ENCODE assay signal across 8 cellular contexts in the genomic region with DNA sequence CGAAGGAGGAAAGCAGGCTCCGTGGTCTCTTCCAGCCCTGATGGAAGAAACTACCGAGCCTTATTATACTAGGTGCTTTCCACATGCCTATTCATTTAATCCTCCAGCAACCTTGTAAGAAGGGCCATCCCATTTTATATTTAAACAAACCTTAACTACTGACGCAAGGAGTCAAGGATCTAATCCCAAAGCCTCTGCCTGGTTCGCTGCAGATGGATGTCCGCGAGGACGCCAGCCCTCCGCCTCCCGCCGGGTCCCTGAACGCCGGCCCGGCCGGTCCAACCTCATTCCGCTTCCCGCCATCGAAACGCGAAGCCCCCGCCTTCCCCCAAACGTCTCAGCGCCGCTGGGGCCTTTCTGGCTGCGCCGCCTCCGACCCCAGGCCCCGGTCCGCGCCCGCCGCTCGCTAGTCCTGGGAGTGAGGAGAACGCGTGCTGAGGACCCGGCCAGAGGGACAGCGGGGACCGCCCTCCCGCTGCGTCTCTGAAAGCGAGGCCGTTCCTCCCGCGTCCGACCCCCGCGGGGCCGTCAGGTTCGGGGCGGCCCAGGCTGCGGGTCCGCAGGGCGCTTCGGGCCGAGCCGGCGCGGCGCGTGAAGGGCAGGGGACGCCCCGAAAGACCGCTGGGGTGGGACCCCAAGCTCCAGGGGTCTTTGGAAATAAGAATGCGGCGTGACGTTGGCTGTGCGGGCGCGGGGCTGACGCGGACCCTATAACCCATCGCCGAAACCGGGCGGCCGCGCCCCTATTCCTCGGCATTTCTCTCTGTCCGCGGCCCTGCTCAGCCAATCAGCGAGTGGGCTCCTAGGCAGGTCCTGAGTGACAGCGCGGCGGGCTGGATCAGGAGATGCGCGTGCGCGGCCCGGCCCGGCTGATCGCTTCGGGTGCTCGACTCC. TPM values are rescaled to one million over a fixed set of nuclear protein-coding genes. Genes with fewer than 3 reads are reported as not detected.
A peak's percentile ranks its signal among the peaks of the same experiment; 100 is the strongest.
DNase-seq lines count a peak whose midpoint lies in the region; ATAC-seq and TF ChIP-seq lines count a peak whose summit lies in the region.

No MANE protein-coding gene starts in this region.

- peaks cover 82% of the 10 kb centered on the region for H3K4me1 Mint-ChIP-seq in activated naive CD4-positive, alpha-beta T cell treated with anti-CD3 and anti-CD28 coated beads, Interleukin-2, amount 50 U/mL, for 24 hours

- no peak for TF ChIP-seq RAD21 in SK-N-SH (IDR thresholded peaks at IDR 0.05; ENCODE audit: low read length)

- TF ChIP-seq EP300 in SK-N-SH (IDR thresholded peaks at IDR 0.05; ENCODE audit: borderline replicate concordance in 1 of 2, low read depth in 1 of 2, low read length in 1 of 2): 0 out of 4 replicates have a peak, but pooled peaks of 1 of the 2 experiments have one; percentile 19

- no peaks in the 10 kb centered on the region for H3K9me3 ChIP-seq in SK-N-SH

- H3K36me3 Mint-ChIP-seq in activated naive CD4-positive, alpha-beta T cell treated with anti-CD3 and anti-CD28 coated beads, Interleukin-2, amount 50 U/mL, for 24 hours: no peaks in the 10 kb centered on the region

- no peak for TF ChIP-seq POLR2A in NB4 (IDR thresholded peaks at IDR 0.05; ENCODE audit: extremely low read depth, insufficient read length)

- peaks cover 0 to 21% of the 10 kb centered on the region in 2 experiments; a peak in 2 of 4 replicates for H3K4me1 ChIP-seq in SK-N-SH (ENCODE audit: control insufficient read depth in 1 of 2, insufficient read depth in 2 of 2, low read depth in 1 of 2, low read length in 1 of 2)

- H3K9me3 Mint-ChIP-seq in activated naive CD4-positive, alpha-beta T cell treated with anti-CD3 and anti-CD28 coated beads, Interleukin-2, amount 50 U/mL, for 24 hours: no peaks in the 10 kb centered on the region

- peak; percentile 86 for DNase-seq in GDM1 (lab: John Stamatoyannopoulos, UW)
- DNase-seq in NB4 (ENCODE audit: low read depth): peak; percentile 92
- DNase-seq in SK-N-SH: peak; percentile 100
- DNase-seq in globus pallidus (ENCODE audit: low spot score): peak; percentile 95
- peak; percentile 94 for DNase-seq in occipital lobe (lab: John Stamatoyannopoulos, UW)
- DNase-seq in superior temporal gyrus (ENCODE audit: extremely low spot score): peak; percentile 97

- H3K79me2 ChIP-seq in SK-N-SH (ENCODE audit: insufficient read depth): no peaks in the 10 kb centered on the region

- POLR2A ChIA-PET in SK-N-SH (lab: Yijun Ruan, JAX): no interaction called here

- TF ChIP-seq CTCF in NB4 (IDR thresholded peaks at IDR 0.05; ENCODE audit: low read depth, low read length): no peak
- no peak for TF ChIP-seq CTCF in SK-N-SH (IDR thresholded peaks at IDR 0.05)

- CTCF ChIA-PET in SK-N-SH (lab: Yijun Ruan, JAX): interaction anchor here (2.5 kb wide), 1 partner anchor 10 kb away, joined by 17 read pairs; no protein-coding TSS in a partner anchor

- peak overlapping the region; percentile 94 for H3K4me2 ChIP-seq in SK-N-SH

- no peaks in the 10 kb centered on the region for H4K20me1 ChIP-seq in SK-N-SH (ENCODE audit: insufficient read depth)

- H3K27ac ChIP-seq in SK-N-SH (ENCODE audit: low read depth in 2 of 2, low read length in 1 of 2): peak overlapping the region; percentile 68 to 88

- no peaks in the 10 kb centered on the region for H3K27me3 ChIP-seq in SK-N-SH (ENCODE audit: insufficient read depth)

- ATAC-seq in HG02571 (IDR thresholded peaks at IDR 0.05; ENCODE audit: unreplicated experiment): peak; percentile 92

- no peaks in the 10 kb centered on the region for H3K9me2 ChIP-seq in SK-N-SH

- H3K36me3 ChIP-seq in SK-N-SH (replicated peaks in 1 of 2; ENCODE audit: control insufficient read depth in 1 of 2, insufficient read depth in 2 of 2, low read length in 1 of 2): peaks cover 0 to 12% of the 10 kb centered on the region in 2 experiments

- peak overlapping the region; percentile 81 for H3K9ac ChIP-seq in SK-N-SH

- WGBS in SK-N-SH (ENCODE audit: low lambda C conversion rate): 1% methylated on average over 70 of the region's 93 CpGs

- peak overlapping the region; percentile 82 for H3K27ac Mint-ChIP-seq in activated naive CD4-positive, alpha-beta T cell treated with anti-CD3 and anti-CD28 coated beads, Interleukin-2, amount 50 U/mL, for 24 hours

- peak overlapping the region; percentile 60 for H3K4me3 ChIP-seq in NB4 (ENCODE audit: low read depth, low read length)
- peak overlapping the region; percentile 88 to 91 for H3K4me3 ChIP-seq in SK-N-SH (ENCODE audit: low read depth in 2 of 2, low read length in 1 of 2)

- peak overlapping the region; percentile 85 for H3K4me3 Mint-ChIP-seq in activated naive CD4-positive, alpha-beta T cell treated with anti-CD3 and anti-CD28 coated beads, Interleukin-2, amount 50 U/mL, for 24 hours

- H3F3A ChIP-seq in SK-N-SH (replicated peaks; ENCODE audit: insufficient read depth): peaks cover 12% of the 10 kb centered on the region

- H3K27me3 Mint-ChIP-seq in activated naive CD4-positive, alpha-beta T cell treated with anti-CD3 and anti-CD28 coated beads, Interleukin-2, amount 50 U/mL, for 24 hours: no peaks in the 10 kb centered on the region

- H2AFZ ChIP-seq in SK-N-SH (ENCODE audit: low read depth): peak overlapping the region; percentile 94

TF ChIP-seq in SK-N-SH, 30 proteins besides CTCF, POLR2A, EP300 and RAD21 (continues in another document):
- TF ChIP-seq TCF12 (IDR thresholded peaks at IDR 0.05): no peak
- no peak for TF ChIP-seq TAF1 (IDR thresholded peaks at IDR 0.05; ENCODE audit: borderline replicate concordance, low read depth, low read length)
- TF ChIP-seq RXRA (IDR thresholded peaks at IDR 0.05; ENCODE audit: borderline replicate concordance, low read depth): no peak
- TF ChIP-seq, protein P1, sequence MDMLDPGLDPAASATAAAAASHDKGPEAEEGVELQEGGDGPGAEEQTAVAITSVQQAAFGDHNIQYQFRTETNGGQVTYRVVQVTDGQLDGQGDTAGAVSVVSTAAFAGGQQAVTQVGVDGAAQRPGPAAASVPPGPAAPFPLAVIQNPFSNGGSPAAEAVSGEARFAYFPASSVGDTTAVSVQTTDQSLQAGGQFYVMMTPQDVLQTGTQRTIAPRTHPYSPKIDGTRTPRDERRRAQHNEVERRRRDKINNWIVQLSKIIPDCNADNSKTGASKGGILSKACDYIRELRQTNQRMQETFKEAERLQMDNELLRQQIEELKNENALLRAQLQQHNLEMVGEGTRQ (IDR thresholded peaks at IDR 0.05; ENCODE audit: borderline replicate concordance, low read depth, low read length): no peak
- no peak for TF ChIP-seq YY1 (IDR thresholded peaks at IDR 0.05; ENCODE audit: low read depth)
- TF ChIP-seq, protein P2, sequence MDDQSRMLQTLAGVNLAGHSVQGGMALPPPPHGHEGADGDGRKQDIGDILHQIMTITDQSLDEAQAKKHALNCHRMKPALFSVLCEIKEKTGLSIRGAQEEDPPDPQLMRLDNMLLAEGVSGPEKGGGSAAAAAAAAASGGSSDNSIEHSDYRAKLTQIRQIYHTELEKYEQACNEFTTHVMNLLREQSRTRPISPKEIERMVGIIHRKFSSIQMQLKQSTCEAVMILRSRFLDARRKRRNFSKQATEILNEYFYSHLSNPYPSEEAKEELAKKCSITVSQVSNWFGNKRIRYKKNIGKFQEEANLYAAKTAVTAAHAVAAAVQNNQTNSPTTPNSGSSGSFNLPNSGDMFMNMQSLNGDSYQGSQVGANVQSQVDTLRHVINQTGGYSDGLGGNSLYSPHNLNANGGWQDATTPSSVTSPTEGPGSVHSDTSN (IDR thresholded peaks at IDR 0.05): peak; percentile 98
- TF ChIP-seq MEF2A (IDR thresholded peaks at IDR 0.05; ENCODE audit: borderline replicate concordance, low read depth): no peak
- TF ChIP-seq FOXM1 (IDR thresholded peaks at IDR 0.05; ENCODE audit: low read depth): no peak
- TF ChIP-seq POLR2AphosphoS5 (IDR thresholded peaks at IDR 0.05; ENCODE audit: low read depth, low read length): peak; percentile 51; the same call in 1 of the 2 replicates
- TF ChIP-seq FOXJ3 (CRISPR knock-in tag; IDR thresholded peaks at IDR 0.05): no peak; the same call in 1 of the 2 replicates
- TF ChIP-seq GABPA (IDR thresholded peaks at IDR 0.05; ENCODE audit: low read depth): no peak
- TF ChIP-seq, protein P3, sequence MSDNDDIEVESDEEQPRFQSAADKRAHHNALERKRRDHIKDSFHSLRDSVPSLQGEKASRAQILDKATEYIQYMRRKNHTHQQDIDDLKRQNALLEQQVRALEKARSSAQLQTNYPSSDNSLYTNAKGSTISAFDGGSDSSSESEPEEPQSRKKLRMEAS (IDR thresholded peaks at IDR 0.05; ENCODE audit: low read depth): peak; percentile 9
- TF ChIP-seq CHD2 (IDR thresholded peaks at IDR 0.05; ENCODE audit: low read length, partially characterized antibody): no peak
- peak; percentile 4; the same call in 1 of the 2 replicates for TF ChIP-seq RFX5 (IDR thresholded peaks at IDR 0.05; ENCODE audit: low read length)
- peak; percentile 82; the same call in 1 of the 2 replicates for TF ChIP-seq MXI1 (IDR thresholded peaks at IDR 0.05; ENCODE audit: low read depth, low read length)
- TF ChIP-seq FOSL2 (IDR thresholded peaks at IDR 0.05; ENCODE audit: borderline replicate concordance, low read depth): no peak

RNA-seq across cellular contexts. Expression of a gene that starts 0.4 kb away (rescaled TPM):
- polyA plus RNA-seq in SK-N-SH (2012; rRNA removed): 42.6 and 49.6 TPM in 2 replicates
- polyA plus RNA-seq in SK-N-SH (2012; cell fraction: cytosol; rRNA removed): 26.8 and 43.0 TPM in 2 replicates
- 22.5 and 34.6 TPM in 2 replicates for polyA plus RNA-seq in SK-N-SH (2012; cell fraction: nucleus; rRNA removed)
- 112 TPM for total RNA-seq in occipital lobe

RNA-seq across cellular contexts. Expression of a gene that starts 35.1 kb away (rescaled TPM):
- polyA plus RNA-seq in SK-N-SH (2012; rRNA removed): 17.3 and 24.3 TPM in 2 replicates
- 5.9 and 9.1 TPM in 2 replicates for polyA plus RNA-seq in SK-N-SH (2012; cell fraction: cytosol; rRNA removed)
- polyA plus RNA-seq in SK-N-SH (2012; cell fraction: nucleus; rRNA removed): 95.3 and 96.2 TPM in 2 replicates
- 10.0 TPM for total RNA-seq in occipital lobe

Comparison
In these comparisons a context has a peak if more than half of its experiments do, and no peak if none do; other contexts are left out.
1. Peak in every context shown above with its lines: DNase-seq, ATAC-seq, H3K4me3 ChIP-seq and H3K27ac ChIP-seq.